ENCODE assay signal across 10 cellular contexts in genomic region chr5:150122158-150122510, GRCh38. TPM values are rescaled to one million over a fixed set of nuclear protein-coding genes. Genes with fewer than 3 reads are reported as not detected.
A peak's percentile ranks its signal among the peaks of the same experiment; 100 is the strongest.
DNase-seq lines count a peak whose midpoint lies in the region; ATAC-seq and TF ChIP-seq lines count a peak whose summit lies in the region.
"Had no signal": no experiment of that assay in that cellular context is flagged by ENCODE, and none has a peak within 500 bp of the region (broad histone marks: within the 10 kb centered on the region; RNA-seq: fewer than 3 reads in every experiment).

No MANE protein-coding gene starts in this region.

- no peak for DNase-seq in GM12864 (ENCODE audit: low read depth)
- DNase-seq in NCI-H226, result peak; percentile 6
- DNase-seq in colonic mucosa, result peak; percentile 89
- no peak for DNase-seq in NCI-H2029 (lab: John Stamatoyannopoulos, UW)
- no peak for DNase-seq in activated CD4-positive, CD25-positive, alpha-beta regulatory T cell (lab: John Stamatoyannopoulos, UW)

- no peak overlapping the region for H3K4me3 ChIP-seq in GM12864 (ENCODE audit: low read depth, low read length)
- H3K4me3 ChIP-seq in colonic mucosa, result no peak overlapping the region

- no peaks in the 10 kb centered on the region for H3K27me3 Mint-ChIP-seq in stimulated activated naive CD8-positive, alpha-beta T cell treated with anti-CD3 and anti-CD28 coated beads, Interleukin-15, Interleukin-2, amounts not matched to agents 100 ng/mL and 50 ng/mL, for 24 hours

- H3K9me3 ChIP-seq in colonic mucosa, result no peaks in the 10 kb centered on the region

- H3K27ac Mint-ChIP-seq in stimulated activated naive CD8-positive, alpha-beta T cell treated with anti-CD3 and anti-CD28 coated beads, Interleukin-15, Interleukin-2, amounts not matched to agents 100 ng/mL and 50 ng/mL, for 24 hours, result peak overlapping the region; percentile 12

- TF ChIP-seq CTCF in GM12864 (IDR thresholded peaks at IDR 0.05; ENCODE audit: low read depth, low read length, missing control alignments), result peak; percentile 68
- peak; percentile 56 for TF ChIP-seq CTCF in colonic mucosa (IDR thresholded peaks at IDR 0.05)

- ATAC-seq in GM21619 (IDR thresholded peaks at IDR 0.05; ENCODE audit: unreplicated experiment), result peak; percentile 59
- no peak for ATAC-seq in GM21528 (IDR thresholded peaks at IDR 0.05; ENCODE audit: low FRiP score, unreplicated experiment)

- no peaks in the 10 kb centered on the region for H3K4me1 Mint-ChIP-seq in stimulated activated naive CD8-positive, alpha-beta T cell treated with anti-CD3 and anti-CD28 coated beads, Interleukin-15, Interleukin-2, amounts not matched to agents 100 ng/mL and 50 ng/mL, for 24 hours (ENCODE audit: low read depth)

- no peaks in the 10 kb centered on the region for H3K4me1 ChIP-seq in colonic mucosa

- H3K4me3 Mint-ChIP-seq in stimulated activated naive CD8-positive, alpha-beta T cell treated with anti-CD3 and anti-CD28 coated beads, Interleukin-15, Interleukin-2, amounts not matched to agents 100 ng/mL and 50 ng/mL, for 24 hours, result no peak overlapping the region

- H3K27ac ChIP-seq in colonic mucosa, result no peak overlapping the region

- no peaks in the 10 kb centered on the region for H3K36me3 Mint-ChIP-seq in stimulated activated naive CD8-positive, alpha-beta T cell treated with anti-CD3 and anti-CD28 coated beads, Interleukin-15, Interleukin-2, amounts not matched to agents 100 ng/mL and 50 ng/mL, for 24 hours (ENCODE audit: low read depth)

- H3K9ac ChIP-seq in colonic mucosa (ENCODE audit: low read depth in 2 of 2, low read length in 2 of 2), result peak overlapping the region; percentile 27 to 30

- no peaks in the 10 kb centered on the region for H3K9me3 Mint-ChIP-seq in stimulated activated naive CD8-positive, alpha-beta T cell treated with anti-CD3 and anti-CD28 coated beads, Interleukin-15, Interleukin-2, amounts not matched to agents 100 ng/mL and 50 ng/mL, for 24 hours

- intact Hi-C loops in colonic mucosa (cut with DNase I), result loop anchor here (10.0 kb wide), 1 partner anchor 287 kb away; no protein-coding TSS in a partner anchor

- H3K27me3 ChIP-seq in colonic mucosa, result no peaks in the 10 kb centered on the region

- H3K36me3 ChIP-seq in colonic mucosa, result no peaks in the 10 kb centered on the region

RNA-seq across cellular contexts. Expression of gene PDGFRB, which starts 33.5 kb away (rescaled TPM):
- total RNA-seq in colonic mucosa, result 10 to 100 TPM in 1 of 2 donors, 1 to 10 TPM in 1; 8.6 to 18.1 TPM

RNA-seq across cellular contexts. Expression of gene CSF1R, which starts 35.8 kb away (rescaled TPM):
- 10 to 100 TPM in 1 of 2 donors, 1 to 10 TPM in 1; 7.2 to 26.1 TPM for total RNA-seq in colonic mucosa

RNA-seq across cellular contexts. Expression of gene CDX1, which starts 44.4 kb away (rescaled TPM):
- 100 to 1,000 TPM; 299 to 498 TPM for total RNA-seq in colonic mucosa
- total RNA-seq: subcutaneous adipose tissue; T-helper 1 cell treated with Interleukin-12 subunit alpha and Interleukin-12 subunit beta and Interleukin-4 antibody, amounts not matched to agents 30 ng/mL and 1 ng/mL, for 36 hours had no signal

Comparison
In these comparisons a context has a peak if more than half of its experiments do, and no peak if none do; other contexts are left out.
1. DNase-seq: peak in NCI-H226 (single experiment) and colonic mucosa (single experiment); none in GM12864 (single experiment), NCI-H2029 (single experiment) and activated CD4-positive, CD25-positive, alpha-beta regulatory T cell (0 of 4).